ENCODE assay signal across 10 cellular contexts in the genomic region with DNA sequence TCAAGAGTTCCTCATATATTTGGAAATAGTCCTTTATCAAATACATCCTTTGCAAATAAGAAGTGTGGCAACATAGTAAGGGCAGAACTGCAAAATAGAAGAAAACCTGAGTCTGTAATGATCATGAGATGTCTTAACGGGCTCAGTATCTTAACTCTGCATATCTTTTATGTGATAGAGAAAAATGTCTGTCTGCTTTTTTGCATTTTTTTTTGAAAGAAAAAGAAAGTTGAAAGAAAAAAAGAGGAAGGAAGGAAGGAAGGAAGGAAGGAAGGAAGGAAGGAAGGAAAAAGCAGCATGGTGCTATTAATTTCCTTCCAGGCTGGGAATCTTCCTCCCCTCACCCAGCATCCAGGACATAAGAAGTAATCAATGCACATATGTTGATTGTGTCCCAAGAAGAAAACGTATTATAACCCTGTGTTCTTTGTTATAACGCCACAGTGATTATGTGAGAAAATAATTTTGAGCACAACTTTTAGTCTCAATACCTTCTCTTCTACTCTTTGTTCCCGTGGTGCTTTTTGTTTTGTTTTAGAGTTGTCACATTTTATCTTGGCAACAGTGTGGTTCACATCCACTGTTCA. TPM values are rescaled to one million over a fixed set of nuclear protein-coding genes. Genes with fewer than 3 reads are reported as not detected.
"Had no signal": no experiment of that assay in that cellular context is flagged by ENCODE, and none has a peak within 500 bp of the region (broad histone marks: within the 10 kb centered on the region; RNA-seq: fewer than 3 reads in every experiment).

No MANE protein-coding gene starts in this region.

- H3K4me1 Mint-ChIP-seq: IgD-negative memory B cell had no signal

- H3K27ac Mint-ChIP-seq: GM23338, HFFc6, IgD-negative memory B cell had no signal

- H3K4me3 ChIP-seq: GM23338, HAP-1 had no signal

- H3K36me3 ChIP-seq: HAP-1 had no signal

- H3K4me3 Mint-ChIP-seq: GM23338, HFFc6, IgD-negative memory B cell had no signal

- H3K36me3 Mint-ChIP-seq: IgD-negative memory B cell had no signal

- H3K4me2 ChIP-seq: GM23338 had no signal

- H3K4me1 ChIP-seq: HAP-1 had no signal

- H3K27ac ChIP-seq: HL-60 had no signal

- H3K9me3 ChIP-seq: HAP-1 had no signal

- DNase-seq: H7, HFFc6, KBM-7 had no signal

- H2AFZ ChIP-seq: GM23338 had no signal

- H3K9me3 Mint-ChIP-seq: GM23338 had no signal

- H3K27me3 Mint-ChIP-seq: IgD-negative memory B cell had no signal

- ATAC-seq: GM23338, HCT116, HepG2 had no signal

RNA-seq across cellular contexts. Expression of a gene that starts 58.7 kb away (rescaled TPM):
- total RNA-seq: HepG2, HFFc6, HT1080 had no signal
- polyA plus RNA-seq: HepG2, IgD-negative memory B cell had no signal
